8 cellular contexts compared by ENCODE assay signal in the genomic region with DNA sequence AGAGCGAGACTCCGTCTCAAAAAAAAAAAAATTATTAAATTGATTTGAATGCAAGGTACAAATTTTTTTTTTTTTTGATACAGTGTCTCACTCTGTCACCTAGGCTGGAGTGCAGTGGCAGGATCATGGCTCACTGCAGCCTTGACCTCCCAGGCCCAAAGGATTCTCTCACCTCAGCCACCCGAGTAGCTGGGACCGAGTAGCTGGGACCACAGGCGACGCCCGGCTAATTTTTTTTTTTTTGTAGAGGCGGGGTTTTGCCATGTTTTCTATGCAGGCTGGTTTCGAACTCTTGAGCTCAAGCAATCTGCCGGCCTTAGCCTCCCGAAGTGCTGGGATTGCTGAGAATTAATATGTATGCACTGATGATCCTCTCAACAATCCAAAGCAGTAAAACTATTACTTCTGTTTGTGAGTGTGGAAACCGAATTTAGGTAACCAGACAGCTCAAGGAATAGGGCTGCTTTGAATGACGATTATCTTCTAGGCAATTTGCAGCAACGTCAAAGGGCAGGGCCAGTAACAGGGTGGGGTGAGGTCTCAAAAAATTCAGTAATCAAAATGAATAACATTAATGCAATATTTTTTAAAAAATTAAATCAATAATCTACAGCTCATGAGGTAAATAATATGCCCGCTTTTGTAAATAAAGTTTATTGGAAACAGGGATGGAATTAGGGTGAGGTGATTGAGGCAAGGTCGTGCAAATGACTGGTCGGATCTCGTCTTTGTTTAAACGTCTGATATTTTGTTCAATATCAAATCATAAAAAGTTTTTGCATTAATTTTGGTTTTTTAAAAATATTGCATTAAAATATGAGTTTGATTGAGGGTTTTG. TPM values are rescaled to one million over a fixed set of nuclear protein-coding genes. Genes with fewer than 3 reads are reported as not detected.
DNase-seq lines count a peak whose midpoint lies in the region; ATAC-seq and TF ChIP-seq lines count a peak whose summit lies in the region.

No MANE protein-coding gene starts in this region.

- H3K9me3 Mint-ChIP-seq in activated naive CD4-positive, alpha-beta T cell treated with anti-CD3 and anti-CD28 coated beads, Interleukin-2, amount 10 ng/mL, durations not matched to agents 7 days and 5 days: no peaks in the 10 kb centered on the region
- H3K9me3 Mint-ChIP-seq in glutamatergic neuron (ENCODE audit: unreplicated experiment): peaks cover 1% of the 10 kb centered on the region
- no peaks in the 10 kb centered on the region for H3K9me3 Mint-ChIP-seq in stimulated activated effector memory CD8-positive, alpha-beta T cell treated with anti-CD3 and anti-CD28 coated beads, Interleukin-12 subunit alpha, Interleukin-12 subunit beta, amount 100 ng/mL, for 72 hours

- peak overlapping the region; percentile 85 for H3K27ac Mint-ChIP-seq in activated naive CD4-positive, alpha-beta T cell treated with anti-CD3 and anti-CD28 coated beads, Interleukin-2, amount 10 ng/mL, durations not matched to agents 7 days and 5 days
- peak overlapping the region; percentile 65 for H3K27ac Mint-ChIP-seq in glutamatergic neuron (ENCODE audit: unreplicated experiment)
- peak overlapping the region; percentile 37 for H3K27ac Mint-ChIP-seq in stimulated activated effector memory CD8-positive, alpha-beta T cell treated with anti-CD3 and anti-CD28 coated beads, Interleukin-12 subunit alpha, Interleukin-12 subunit beta, amount 100 ng/mL, for 72 hours

- TF ChIP-seq CTCF in WI38 (IDR thresholded peaks at IDR 0.05; ENCODE audit: low read depth, low read length) (no peak), glutamatergic neuron (IDR thresholded peaks at IDR 0.05; ENCODE audit: partially characterized antibody, unreplicated experiment) (no peak)

- no peak for ATAC-seq in stimulated activated effector memory CD8-positive, alpha-beta T cell treated with anti-CD3 and anti-CD28 coated beads, Interleukin-12 subunit alpha, Interleukin-12 subunit beta, amount 100 ng/mL, for 72 hours
- ATAC-seq in GM19324 (IDR thresholded peaks at IDR 0.05; ENCODE audit: low FRiP score, unreplicated experiment) (no peak), GM19397 (IDR thresholded peaks at IDR 0.05; ENCODE audit: unreplicated experiment) (no peak)

- H3K27me3 Mint-ChIP-seq in activated naive CD4-positive, alpha-beta T cell treated with anti-CD3 and anti-CD28 coated beads, Interleukin-2, amount 10 ng/mL, durations not matched to agents 7 days and 5 days: no peaks in the 10 kb centered on the region
- H3K27me3 Mint-ChIP-seq in glutamatergic neuron (ENCODE audit: unreplicated experiment): peaks cover 3% of the 10 kb centered on the region

- peaks cover 46% of the 10 kb centered on the region for H3K4me1 Mint-ChIP-seq in activated naive CD4-positive, alpha-beta T cell treated with anti-CD3 and anti-CD28 coated beads, Interleukin-2, amount 10 ng/mL, durations not matched to agents 7 days and 5 days
- H3K4me1 Mint-ChIP-seq in glutamatergic neuron (ENCODE audit: low read depth, unreplicated experiment): peaks cover 3% of the 10 kb centered on the region
- H3K4me1 Mint-ChIP-seq in stimulated activated effector memory CD8-positive, alpha-beta T cell treated with anti-CD3 and anti-CD28 coated beads, Interleukin-12 subunit alpha, Interleukin-12 subunit beta, amount 100 ng/mL, for 72 hours: peaks cover 7% of the 10 kb centered on the region

- H3K4me3 Mint-ChIP-seq in activated naive CD4-positive, alpha-beta T cell treated with anti-CD3 and anti-CD28 coated beads, Interleukin-2, amount 10 ng/mL, durations not matched to agents 7 days and 5 days: peak overlapping the region; percentile 99
- peak overlapping the region; percentile 89 for H3K4me3 Mint-ChIP-seq in glutamatergic neuron (ENCODE audit: unreplicated experiment)
- peak overlapping the region; percentile 94 for H3K4me3 Mint-ChIP-seq in stimulated activated effector memory CD8-positive, alpha-beta T cell treated with anti-CD3 and anti-CD28 coated beads, Interleukin-12 subunit alpha, Interleukin-12 subunit beta, amount 100 ng/mL, for 72 hours

- peaks cover 12% of the 10 kb centered on the region for H3K36me3 Mint-ChIP-seq in activated naive CD4-positive, alpha-beta T cell treated with anti-CD3 and anti-CD28 coated beads, Interleukin-2, amount 10 ng/mL, durations not matched to agents 7 days and 5 days
- no peaks in the 10 kb centered on the region for H3K36me3 Mint-ChIP-seq in glutamatergic neuron (ENCODE audit: unreplicated experiment)
- peaks cover 41% of the 10 kb centered on the region for H3K36me3 Mint-ChIP-seq in stimulated activated effector memory CD8-positive, alpha-beta T cell treated with anti-CD3 and anti-CD28 coated beads, Interleukin-12 subunit alpha, Interleukin-12 subunit beta, amount 100 ng/mL, for 72 hours

- CTCF ChIA-PET in activated naive CD4-positive, alpha-beta T cell treated with anti-CD3 and anti-CD28 coated beads, Interleukin-2, amount 10 ng/mL, durations not matched to agents 7 days and 5 days (lab: Charles Lee): interaction anchor here (0.8 to 2.1 kb wide), 5 partner anchors 12 to 204 kb away, joined by 3 to 12 read pairs (median 4); no protein-coding TSS in a partner anchor

- no peak for DNase-seq in activated naive CD4-positive, alpha-beta T cell treated with anti-CD3 and anti-CD28 coated beads, Interleukin-2, amount 10 ng/mL, durations not matched to agents 7 days and 5 days
- no peak for DNase-seq in activated naive CD4-positive, alpha-beta T cell treated with anti-CD3 and anti-CD28 coated beads, Interleukin-2, amount 50 U/mL, for 16 hours
- DNase-seq in glutamatergic neuron: no peak
- DNase-seq in stimulated activated effector memory CD8-positive, alpha-beta T cell treated with anti-CD3 and anti-CD28 coated beads, Interleukin-12 subunit alpha, Interleukin-12 subunit beta, amount 100 ng/mL, for 72 hours (ENCODE audit: low spot score in 2 of 2): no peak
- DNase-seq in NCI-H748 treated with DMSO at 0.1 percent for 48 hours (lab: John Stamatoyannopoulos, UW): no peak

- H3K4me3 ChIP-seq in WI38 (ENCODE audit: low read depth, low read length): peak overlapping the region; percentile 93

RNA-seq across cellular contexts. Expression of gene CLSPN, which starts 1.2 kb away (rescaled TPM):
- total RNA-seq in glutamatergic neuron (ENCODE audit: unreplicated experiment): 8.2 TPM

RNA-seq across cellular contexts. Expression of gene AGO4, which starts 39.2 kb away (rescaled TPM):
- 20.8 TPM for total RNA-seq in glutamatergic neuron (ENCODE audit: unreplicated experiment)

RNA-seq across cellular contexts. Expression of gene C1orf216, which starts 49.9 kb away (rescaled TPM):
- total RNA-seq in glutamatergic neuron (ENCODE audit: unreplicated experiment): 21.6 TPM
